Comparison of ENCODE assay signal across 1 cellular context in genomic region chr21:43939443-43940328, GRCh38.
A peak's percentile ranks its signal among the peaks of the same experiment; 100 is the strongest.
TF ChIP-seq lines count a peak whose summit lies in the region.

No MANE protein-coding gene starts in this region.

TF ChIP-seq in HepG2, 621 proteins besides CTCF, POLR2A, EP300 and RAD21 (continued from another document and continues in another):
- TF ChIP-seq ZHX2 (IDR thresholded peaks at IDR 0.05; ENCODE audit: low read depth): 0 out of 2 replicates have a peak, but pooled peaks have one; percentile 8
- no peak for TF ChIP-seq ZHX2 (CRISPR knock-in tag; IDR thresholded peaks at IDR 0.05; ENCODE audit: borderline replicate concordance)
- TF ChIP-seq ZNF713 (CRISPR knock-in tag; IDR thresholded peaks at IDR 0.05): no peak
- TF ChIP-seq POGK (CRISPR knock-in tag; conservative IDR thresholded peaks at IDR 0.05): 0 out of 2 replicates have a peak, but pooled peaks have one; percentile 14
- TF ChIP-seq EED (CRISPR knock-in tag; IDR thresholded peaks at IDR 0.05): 0 out of 2 replicates have a peak, but pooled peaks have one; percentile 47
- TF ChIP-seq AGO1 (IDR thresholded peaks at IDR 0.05; ENCODE audit: low read depth, low read length, poor library complexity, severe bottlenecking): no peak
- TF ChIP-seq HIVEP1 (CRISPR knock-in tag; IDR thresholded peaks at IDR 0.05): peak; percentile 5; the same call in 1 of the 2 replicates
- TF ChIP-seq ZNF773 (CRISPR knock-in tag; IDR thresholded peaks at IDR 0.05; ENCODE audit: borderline replicate concordance): no peak
- peak; percentile 13 for TF ChIP-seq RBM22 (optimal IDR thresholded peaks at IDR 0.05; ENCODE audit: low read length)
- peak; percentile 4; the same call in 1 of the 2 replicates for TF ChIP-seq NFKB2 (CRISPR knock-in tag; IDR thresholded peaks at IDR 0.05; ENCODE audit: borderline replicate concordance)
- TF ChIP-seq HNRNPLL (IDR thresholded peaks at IDR 0.05; ENCODE audit: low read depth, low read length, poor library complexity, severe bottlenecking): no peak
- no peak for TF ChIP-seq MZF1 (CRISPR knock-in tag; IDR thresholded peaks at IDR 0.05; ENCODE audit: borderline replicate concordance)
- no peak for TF ChIP-seq ATF7 (IDR thresholded peaks at IDR 0.05)
- TF ChIP-seq ATF7 (CRISPR knock-in tag; IDR thresholded peaks at IDR 0.05): 0 out of 2 replicates have a peak, but pooled peaks have one; percentile 4
- 0 out of 2 replicates have a peak, but pooled peaks have one; percentile 0 for TF ChIP-seq PHF8 (CRISPR knock-in tag; IDR thresholded peaks at IDR 0.05)
- TF ChIP-seq MLLT10 (CRISPR knock-in tag; IDR thresholded peaks at IDR 0.05): no peak
- no peak for TF ChIP-seq CREM (IDR thresholded peaks at IDR 0.05)
- no peak for TF ChIP-seq CREM (CRISPR knock-in tag; IDR thresholded peaks at IDR 0.05)
- no peak for TF ChIP-seq ZNF512B (CRISPR knock-in tag; IDR thresholded peaks at IDR 0.05; ENCODE audit: borderline replicate concordance)
- no peak for TF ChIP-seq ZIK1 (CRISPR knock-in tag; IDR thresholded peaks at IDR 0.05; ENCODE audit: borderline replicate concordance, low read depth)
- no peak for TF ChIP-seq HHEX (CRISPR knock-in tag; IDR thresholded peaks at IDR 0.05)
- TF ChIP-seq SIX1 (CRISPR knock-in tag; IDR thresholded peaks at IDR 0.05; ENCODE audit: borderline replicate concordance): no peak
- TF ChIP-seq KLF16 (CRISPR knock-in tag; IDR thresholded peaks at IDR 0.05): no peak
- no peak for TF ChIP-seq KDM1A (CRISPR knock-in tag; IDR thresholded peaks at IDR 0.05)
- TF ChIP-seq FIP1L1 (IDR thresholded peaks at IDR 0.05; ENCODE audit: borderline replicate concordance, insufficient read depth, low read depth, low read length): no peak
- no peak for TF ChIP-seq ZNF354B (CRISPR knock-in tag; IDR thresholded peaks at IDR 0.05)
- 0 out of 2 replicates have a peak, but pooled peaks have one; percentile 21 for TF ChIP-seq ZBTB14 (CRISPR knock-in tag; IDR thresholded peaks at IDR 0.05)
- TF ChIP-seq NR2C2 (CRISPR knock-in tag; IDR thresholded peaks at IDR 0.05; ENCODE audit: borderline replicate concordance): 0 out of 2 replicates have a peak, but pooled peaks have one; percentile 9
- 0 out of 2 replicates have a peak, but pooled peaks have one; percentile 14 for TF ChIP-seq MTA1 (CRISPR knock-in tag; IDR thresholded peaks at IDR 0.05; ENCODE audit: borderline replicate concordance)
- no peak for TF ChIP-seq TBX3 (IDR thresholded peaks at IDR 0.05; ENCODE audit: borderline replicate concordance)
- no peak for TF ChIP-seq ZNF576 (CRISPR knock-in tag; IDR thresholded peaks at IDR 0.05)
- no peak for TF ChIP-seq MIER3 (CRISPR knock-in tag; IDR thresholded peaks at IDR 0.05; ENCODE audit: borderline replicate concordance)
- no peak for TF ChIP-seq ZNF670 (CRISPR knock-in tag; IDR thresholded peaks at IDR 0.05; ENCODE audit: borderline replicate concordance)
- no peak for TF ChIP-seq THAP8 (CRISPR knock-in tag; IDR thresholded peaks at IDR 0.05; ENCODE audit: borderline replicate concordance)
- TF ChIP-seq MLXIP (CRISPR knock-in tag; IDR thresholded peaks at IDR 0.05; ENCODE audit: borderline replicate concordance): 0 out of 2 replicates have a peak, but pooled peaks have one; percentile 1
- 0 out of 2 replicates have a peak, but pooled peaks have one; percentile 26 for TF ChIP-seq ZSCAN21 (CRISPR knock-in tag; IDR thresholded peaks at IDR 0.05; ENCODE audit: borderline replicate concordance)
- TF ChIP-seq ZNF615 (CRISPR knock-in tag; IDR thresholded peaks at IDR 0.05; ENCODE audit: borderline replicate concordance): no peak
- no peak for TF ChIP-seq ZNF496 (CRISPR knock-in tag; IDR thresholded peaks at IDR 0.05; ENCODE audit: insufficient replicate concordance)
- TF ChIP-seq TIGD3 (CRISPR knock-in tag; IDR thresholded peaks at IDR 0.05; ENCODE audit: borderline replicate concordance): 0 out of 2 replicates have a peak, but pooled peaks have one; percentile 13
- no peak for TF ChIP-seq FOXK1 (CRISPR knock-in tag; IDR thresholded peaks at IDR 0.05; ENCODE audit: borderline replicate concordance, low read depth)
- no peak for TF ChIP-seq SMAD1 (CRISPR knock-in tag; IDR thresholded peaks at IDR 0.05; ENCODE audit: borderline replicate concordance, low read depth)
- peak; percentile 16; the same call in 1 of the 2 replicates for TF ChIP-seq MEIS1 (CRISPR knock-in tag; IDR thresholded peaks at IDR 0.05; ENCODE audit: borderline replicate concordance)
- TF ChIP-seq MED1 (CRISPR knock-in tag; IDR thresholded peaks at IDR 0.05): 0 out of 2 replicates have a peak, but pooled peaks have one; percentile 1
- TF ChIP-seq ZKSCAN8 (CRISPR knock-in tag; IDR thresholded peaks at IDR 0.05; ENCODE audit: borderline replicate concordance): 0 out of 2 replicates have a peak, but pooled peaks have one; percentile 1
- TF ChIP-seq MTF2 (CRISPR knock-in tag; IDR thresholded peaks at IDR 0.05; ENCODE audit: borderline replicate concordance): 0 out of 2 replicates have a peak, but pooled peaks have one; percentile 43
- peak; percentile 6; the same call in 1 of the 2 replicates for TF ChIP-seq TBX2 (CRISPR knock-in tag; IDR thresholded peaks at IDR 0.05; ENCODE audit: borderline replicate concordance)
